ENCODE assay signal across 28 cellular contexts in the genomic region with DNA sequence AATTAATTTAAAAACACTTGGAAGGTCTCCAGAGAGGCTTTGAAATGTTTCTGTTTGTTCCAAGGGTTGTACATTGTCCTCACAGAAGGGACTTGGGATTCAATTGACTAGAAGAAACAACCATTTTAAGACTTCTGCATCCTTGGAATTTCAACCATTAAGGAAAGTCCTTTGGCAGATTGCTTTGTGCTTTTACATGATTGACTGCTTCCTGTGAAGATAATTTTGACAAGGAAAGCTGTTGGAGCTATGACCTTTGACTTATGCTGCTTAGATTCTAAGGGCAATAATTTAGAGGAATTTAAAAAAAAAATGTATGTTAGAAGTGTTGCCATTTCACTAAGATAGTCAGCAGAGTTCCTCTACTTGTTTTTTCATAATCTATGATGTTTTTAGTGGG.
DNase-seq lines count a peak whose midpoint lies in the region; ATAC-seq, FAIRE-seq and TF ChIP-seq lines count a peak whose summit lies in the region.
"Had no signal": no experiment of that assay in that cellular context is flagged by ENCODE, and none has a peak within 500 bp of the region (broad histone marks: within the 10 kb centered on the region; RNA-seq: fewer than 3 reads in every experiment).

No MANE protein-coding gene starts in this region.

- H3K27ac Mint-ChIP-seq in type B pancreatic cell, result peak overlapping the region; percentile 2
- H3K27ac Mint-ChIP-seq: activated naive CD4-positive, alpha-beta T cell treated with anti-CD3 and anti-CD28 coated beads, Interleukin-2, amount 10 ng/mL, durations not matched to agents 7 days and 5 days; activated T-helper 17 cell treated with anti-CD3 and anti-CD28 coated beads, Interleukin-2, amount 50 U/mL, for 72 hours; H9; memory B cell had no signal

- no peak for TF ChIP-seq RAD21 in IMR-90 (IDR thresholded peaks at IDR 0.05; ENCODE audit: low read length)
- no peak for TF ChIP-seq RAD21 in K562 (CRISPR knock-in tag; conservative IDR thresholded peaks at IDR 0.05 in 1 of 2, IDR thresholded peaks at IDR 0.05 in 1 of 2)

- H3K27me3 Mint-ChIP-seq in type B pancreatic cell, result no peaks in the 10 kb centered on the region
- H3K27me3 Mint-ChIP-seq: activated naive CD4-positive, alpha-beta T cell treated with anti-CD3 and anti-CD28 coated beads, Interleukin-2, amount 10 ng/mL, durations not matched to agents 7 days and 5 days; activated T-helper 17 cell treated with anti-CD3 and anti-CD28 coated beads, Interleukin-2, amount 50 U/mL, for 72 hours; memory B cell had no signal

- H3K9ac ChIP-seq in IMR-90 (ENCODE audit: low read depth, low read length) (no peak overlapping the region), K562 (ENCODE audit: insufficient read depth in 1 of 2, low read depth in 2 of 2, low read length in 2 of 2) (no peak overlapping the region), Karpas-422 (ENCODE audit: low read length) (no peak overlapping the region)

- intact Hi-C loops in IMR-90 (cut with micrococcal nuclease), result loop anchor here (5.0 kb wide), 1 partner anchor 301 kb away; no protein-coding TSS in a partner anchor
- intact Hi-C loops in K562 (cut with micrococcal nuclease), result no loop called here

- H3K36me3 Mint-ChIP-seq in type B pancreatic cell, result peaks cover 3% of the 10 kb centered on the region
- H3K36me3 Mint-ChIP-seq: activated naive CD4-positive, alpha-beta T cell treated with anti-CD3 and anti-CD28 coated beads, Interleukin-2, amount 10 ng/mL, durations not matched to agents 7 days and 5 days; memory B cell had no signal

- TF ChIP-seq CTCF in IMR-90 (conservative IDR thresholded peaks at IDR 0.05; ENCODE audit: low read depth, low read length) (no peak), K562 (IDR thresholded peaks at IDR 0.05 in 2 of 3, conservative IDR thresholded peaks at IDR 0.05 in 1 of 3; ENCODE audit: insufficient read depth in 2 of 3, low read depth in 1 of 3, low read length in 3 of 3) (no peak), type B pancreatic cell (conservative IDR thresholded peaks at IDR 0.05) (no peak)

- TF ChIP-seq EP300 in K562 (IDR thresholded peaks at IDR 0.05; ENCODE audit: low read length), result no peak

- H4K5ac ChIP-seq in IMR-90 (ENCODE audit: low read depth, low read length), result no peak overlapping the region

- no peak overlapping the region for H4K91ac ChIP-seq in IMR-90 (ENCODE audit: insufficient read depth, low read depth, low read length)

- H3K9me3 ChIP-seq in IMR-90 (ENCODE audit: control insufficient read depth, insufficient read depth, low read length) (no peaks in the 10 kb centered on the region), K562 (replicated peaks; ENCODE audit: control insufficient read depth, insufficient read depth, low read depth, low read length) (no peaks in the 10 kb centered on the region), mesodermal cell (ENCODE audit: control insufficient read depth, low read length) (no peaks in the 10 kb centered on the region), Karpas-422 (ENCODE audit: low read length) (no peaks in the 10 kb centered on the region)
- H3K9me3 ChIP-seq: breast epithelium, prostate gland, SJSA1, transverse colon had no signal

- peaks cover 9% of the 10 kb centered on the region for H3K9me3 Mint-ChIP-seq in type B pancreatic cell
- H3K9me3 Mint-ChIP-seq: activated naive CD4-positive, alpha-beta T cell treated with anti-CD3 and anti-CD28 coated beads, Interleukin-2, amount 10 ng/mL, durations not matched to agents 7 days and 5 days; H9; memory B cell had no signal

- ATAC-seq in IMR-90 (ENCODE audit: low read depth) (no peak), K562 (no peak), HG02678 (IDR thresholded peaks at IDR 0.05; ENCODE audit: unreplicated experiment) (no peak), HG03571 (IDR thresholded peaks at IDR 0.05; ENCODE audit: unreplicated experiment) (no peak)
- ATAC-seq: activated CD8-positive, alpha-beta T cell treated with anti-CD3 and anti-CD28 coated beads, Interleukin-2, amount 10 ng/mL, durations not matched to agents 7 days and 5 days; activated T-helper 17 cell treated with anti-CD3 and anti-CD28 coated beads, Interleukin-2, amount 50 U/mL, for 72 hours; left lobe of liver; sciatic nerve had no signal

- no peak for TF ChIP-seq POLR2A in IMR-90 (IDR thresholded peaks at IDR 0.05; ENCODE audit: low read depth, low read length)
- TF ChIP-seq POLR2A in K562 (conservative IDR thresholded peaks at IDR 0.05), result no peak

- no peak overlapping the region for H3K23ac ChIP-seq in IMR-90 (ENCODE audit: low read depth, low read length)

- no peak overlapping the region for H3K18ac ChIP-seq in IMR-90 (ENCODE audit: low read depth, low read length)

- POLR2A ChIA-PET in IMR-90 (lab: Charles Lee; ENCODE audit: unreplicated experiment), result no interaction called here
- POLR2A ChIA-PET in K562 (lab: Yijun Ruan, JAX), result no interaction called here

- H3K9me2 ChIP-seq in Karpas-422 (replicated peaks; ENCODE audit: insufficient read depth, low read length), result no peaks in the 10 kb centered on the region

- H2AK5ac ChIP-seq in IMR-90 (ENCODE audit: low read depth, low read length), result no peak overlapping the region

- H2AFZ ChIP-seq in IMR-90 (replicated peaks; ENCODE audit: low read length, poor library complexity) (no peak overlapping the region), K562 (ENCODE audit: low read depth, low read length) (no peak overlapping the region), Karpas-422 (ENCODE audit: low read length) (no peak overlapping the region)

- no peak overlapping the region for H4K8ac ChIP-seq in IMR-90 (ENCODE audit: low read depth in 2 of 2, low read length in 2 of 2)

- H3K56ac ChIP-seq in IMR-90 (ENCODE audit: extremely low read depth, insufficient read depth, low read length), result no peak overlapping the region

- in situ Hi-C loops in IMR-90 (cut with MboI; ENCODE audit: low sequenced_read_pairs) (no loop called here), K562 (cut with MboI) (no loop called here)

- H3K79me2 ChIP-seq in K562 (ENCODE audit: control insufficient read depth, insufficient read depth, low read length) (no peaks in the 10 kb centered on the region), Karpas-422 (ENCODE audit: low read length) (no peaks in the 10 kb centered on the region)

- no peak overlapping the region for H3K4me3 ChIP-seq in IMR-90 (ENCODE audit: insufficient read depth, low read depth, low read length)
- H3K4me3 ChIP-seq in K562, result no peak overlapping the region
- H3K4me3 ChIP-seq in mesodermal cell (ENCODE audit: extremely low read depth, insufficient read depth, low read length, poor library complexity, severe bottlenecking), result no peak overlapping the region
- H3K4me3 ChIP-seq in Karpas-422 (ENCODE audit: low read length), result no peak overlapping the region
- H3K4me3 ChIP-seq: breast epithelium, prostate gland, SJSA1, transverse colon had no signal

- H3K14ac ChIP-seq in IMR-90 (replicated peaks; ENCODE audit: low read depth, low read length), result no peak overlapping the region

- 0 out of 3 replicates have a peak overlapping the region, but pooled peaks have one; percentile 36 for H2BK15ac ChIP-seq in IMR-90 (ENCODE audit: low read depth, low read length)

- H2AK9ac ChIP-seq in IMR-90 (replicated peaks; ENCODE audit: low read depth, low read length, poor library complexity), result no peak overlapping the region

- no peak overlapping the region for H2BK120ac ChIP-seq in IMR-90 (ENCODE audit: low read depth, low read length)

- peaks cover 50% of the 10 kb centered on the region for H3K4me1 Mint-ChIP-seq in type B pancreatic cell (ENCODE audit: unreplicated experiment)
- H3K4me1 Mint-ChIP-seq: memory B cell had no signal

- H3K4me2 ChIP-seq in IMR-90 (ENCODE audit: low read depth, low read length) (no peak overlapping the region), K562 (ENCODE audit: insufficient read depth, low read length) (no peak overlapping the region), Karpas-422 (ENCODE audit: low read depth, low read length, poor library complexity, severe bottlenecking) (no peak overlapping the region)

- no peak for FAIRE-seq in K562 (lab: Jason Lieb, UNC)
- FAIRE-seq: GM18507, GM19239 had no signal

- H3K27me3 ChIP-seq in IMR-90 (ENCODE audit: control insufficient read depth, insufficient read depth, low read length) (no peaks in the 10 kb centered on the region), K562 (ENCODE audit: control insufficient read depth in 2 of 2, insufficient read depth in 2 of 2, low read length in 2 of 2) (no peaks in the 10 kb centered on the region), Karpas-422 (ENCODE audit: low read length) (no peaks in the 10 kb centered on the region)
- H3K27me3 ChIP-seq: breast epithelium, SJSA1, transverse colon had no signal

- DNase-seq in IMR-90 (no peak), K562 (ENCODE audit: extremely low read depth in 1 of 4, low spot score in 3 of 4) (no peak), type B pancreatic cell (ENCODE audit: extremely low spot score, unreplicated experiment) (no peak), Karpas-422 (no peak)
- DNase-seq: activated CD4-positive, alpha-beta T cell treated with anti-CD3 and anti-CD28 coated beads for 4 hours; activated CD8-positive, alpha-beta T cell treated with anti-CD3 and anti-CD28 coated beads, Interleukin-2, amount 10 ng/mL, durations not matched to agents 7 days and 5 days; activated naive CD4-positive, alpha-beta T cell treated with anti-CD3 and anti-CD28 coated beads, Interleukin-2, amount 10 ng/mL, durations not matched to agents 7 days and 5 days; amygdala; H9; NCI-H146; nucleus accumbens; RPMI8226; stimulated activated CD4-positive, alpha-beta T cell treated with anti-CD3 and anti-CD28 coated beads, Interleukin-4, amount 100 ng/mL, for 4 hours; T-helper 9 cell; transverse colon had no signal

- no peak overlapping the region for H3K4ac ChIP-seq in IMR-90 (ENCODE audit: low read depth, low read length)

- H3K36me3 ChIP-seq in IMR-90 (ENCODE audit: control insufficient read depth, insufficient read depth, low read length) (no peaks in the 10 kb centered on the region), K562 (ENCODE audit: control insufficient read depth, insufficient read depth, low read length) (no peaks in the 10 kb centered on the region), mesodermal cell (ENCODE audit: control insufficient read depth, insufficient read depth, low read length) (no peaks in the 10 kb centered on the region), Karpas-422 (ENCODE audit: insufficient read depth, low read length) (no peaks in the 10 kb centered on the region)
- H3K36me3 ChIP-seq: breast epithelium, prostate gland, SJSA1, transverse colon had no signal

- H4K20me1 ChIP-seq in IMR-90 (ENCODE audit: insufficient read depth, low read length), result no peaks in the 10 kb centered on the region
- no peaks in the 10 kb centered on the region for H4K20me1 ChIP-seq in K562 (replicated peaks; ENCODE audit: control insufficient read depth, insufficient read depth, low read length)
- no peaks in the 10 kb centered on the region for H4K20me1 ChIP-seq in Karpas-422 (ENCODE audit: insufficient read depth, low read depth, low read length)

- no peaks in the 10 kb centered on the region for H3K9me1 ChIP-seq in IMR-90 (ENCODE audit: insufficient read depth, low read length)
- no peaks in the 10 kb centered on the region for H3K9me1 ChIP-seq in K562 (ENCODE audit: control insufficient read depth, insufficient read depth, low read length)

- no peaks in the 10 kb centered on the region for H3K79me1 ChIP-seq in IMR-90 (ENCODE audit: low read depth in 1 of 2, low read length in 2 of 2)

- H2BK5ac ChIP-seq in IMR-90 (ENCODE audit: low read depth, low read length, poor library complexity, severe bottlenecking), result no peak overlapping the region

- H2BK20ac ChIP-seq in IMR-90 (ENCODE audit: low read depth, low read length), result no peak overlapping the region

- no peak overlapping the region for H3K4me3 Mint-ChIP-seq in type B pancreatic cell
- H3K4me3 Mint-ChIP-seq: activated CD8-positive, alpha-beta T cell treated with anti-CD3 and anti-CD28 coated beads, Interleukin-2, amount 10 ng/mL, durations not matched to agents 7 days and 5 days; activated naive CD4-positive, alpha-beta T cell treated with anti-CD3 and anti-CD28 coated beads, Interleukin-2, amount 10 ng/mL, durations not matched to agents 7 days and 5 days; activated T-helper 17 cell treated with anti-CD3 and anti-CD28 coated beads, Interleukin-2, amount 50 U/mL, for 72 hours; H9; memory B cell had no signal

- CTCF ChIA-PET in IMR-90 (lab: Yijun Ruan, JAX) (interaction anchor here (1.2 kb wide), 1 partner anchor 22 kb away, joined by 4 read pairs; no protein-coding TSS in a partner anchor), K562 (lab: Yijun Ruan, JAX; ENCODE audit: low intra/inter-chr PET ratio) (no interaction called here)

- dilution Hi-C loops in IMR-90 (cut with HindIII; ENCODE audit: low sequenced_read_pairs, unreplicated experiment), result no loop called here

- BruUV-seq in IMR-90 (replicated peaks; lab: Mats Ljungman, UMichigan) (no TSS peak), K562 (replicated peaks; lab: Mats Ljungman, UMichigan) (no TSS peak)

- no peak overlapping the region for H3K27ac ChIP-seq in IMR-90 (ENCODE audit: insufficient read depth, low read length)
- no peak overlapping the region for H3K27ac ChIP-seq in K562 (ENCODE audit: extremely low read depth, low read depth, low read length)
- H3K27ac ChIP-seq in mesodermal cell (ENCODE audit: low read depth, low read length, severe bottlenecking), result peak overlapping the region; percentile 79
- no peak overlapping the region for H3K27ac ChIP-seq in Karpas-422 (ENCODE audit: low read length)
- H3K27ac ChIP-seq: breast epithelium, prostate gland, SJSA1, transverse colon, VCaP had no signal

- H3K4me1 ChIP-seq in IMR-90 (ENCODE audit: control insufficient read depth, insufficient read depth, low read length) (peaks cover 6% of the 10 kb centered on the region), K562 (replicated peaks in 1 of 2; ENCODE audit: control insufficient read depth in 2 of 2, insufficient read depth in 2 of 2, low read length in 2 of 2) (peaks cover 5 to 16% of the 10 kb centered on the region in 2 experiments; a peak in 4 of 5 replicates), mesodermal cell (ENCODE audit: control insufficient read depth, insufficient read depth, low read length, poor library complexity, severe bottlenecking) (peaks cover 27% of the 10 kb centered on the region), Karpas-422 (ENCODE audit: low read length) (no peaks in the 10 kb centered on the region)
- H3K4me1 ChIP-seq: breast epithelium, prostate gland had no signal
